13 cellular contexts compared by ENCODE assay signal in genomic region chrX:31320740-31321139, GRCh38.
DNase-seq lines count a peak whose midpoint lies in the region; ATAC-seq, FAIRE-seq and TF ChIP-seq lines count a peak whose summit lies in the region.
"Had no signal": no experiment of that assay in that cellular context is flagged by ENCODE, and none has a peak within 500 bp of the region (broad histone marks: within the 10 kb centered on the region; RNA-seq: fewer than 3 reads in every experiment).

No MANE protein-coding gene starts in this region.

- no peak overlapping the region for H3K18ac ChIP-seq in H9 (ENCODE audit: insufficient read length, low read depth, low read length)

- no peaks in the 10 kb centered on the region for H4K20me1 ChIP-seq in OCI-LY3 (ENCODE audit: insufficient read depth, low read length)
- H4K20me1 ChIP-seq in H9 (ENCODE audit: control insufficient read depth, insufficient read depth, insufficient read length): no peaks in the 10 kb centered on the region

- H2AK5ac ChIP-seq in H9 (ENCODE audit: insufficient read length, low read length): no peak overlapping the region

- H2BK20ac ChIP-seq in H9 (ENCODE audit: low read depth, low read length, poor library complexity, severe bottlenecking): no peak overlapping the region

- TF ChIP-seq CTCF in OCI-LY3 (IDR thresholded peaks at IDR 0.05; ENCODE audit: low read depth, low read length) (no peak), H9 (conservative IDR thresholded peaks at IDR 0.05) (no peak)

- no peaks in the 10 kb centered on the region for H3K23me2 ChIP-seq in H9 (ENCODE audit: insufficient read length, low read depth, low read length, poor library complexity, severe bottlenecking)

- H3K27me3 Mint-ChIP-seq in H9 (ENCODE audit: low read depth): no peaks in the 10 kb centered on the region
- H3K27me3 Mint-ChIP-seq: CD4-positive, CD25-positive, alpha-beta regulatory T cell had no signal

- no peaks in the 10 kb centered on the region for H3K36me3 ChIP-seq in OCI-LY3 (replicated peaks; ENCODE audit: low read depth, low read length)
- H3K36me3 ChIP-seq: HAP-1 had no signal

- H3K9me3 ChIP-seq in OCI-LY3 (ENCODE audit: insufficient read depth, low read length): no peaks in the 10 kb centered on the region
- no peaks in the 10 kb centered on the region for H3K9me3 ChIP-seq in H9 (ENCODE audit: control insufficient read depth, low read depth, low read length)
- H3K9me3 ChIP-seq: HAP-1 had no signal

- no peak overlapping the region for H4K5ac ChIP-seq in H9 (ENCODE audit: insufficient read length, low read depth, low read length)

- no peak overlapping the region for H2AFZ ChIP-seq in OCI-LY3 (ENCODE audit: low read depth, low read length)
- H2AFZ ChIP-seq in H9 (ENCODE audit: low read length): no peak overlapping the region

- peaks cover 22% of the 10 kb centered on the region for H3K79me2 ChIP-seq in OCI-LY3 (ENCODE audit: low read length)
- no peaks in the 10 kb centered on the region for H3K79me2 ChIP-seq in H9 (ENCODE audit: insufficient read depth, low read length)

- no CpG with 5 or more reads among the region's 1 CpG for WGBS in H9 (ENCODE audit: extremely low coverage, insufficient read length, low lambda C conversion rate)

- H3K27ac ChIP-seq in OCI-LY3 (ENCODE audit: low read length) (peak overlapping the region; percentile 94), H9 (ENCODE audit: insufficient read length, low read depth, low read length) (no peak overlapping the region)
- H3K27ac ChIP-seq: 22Rv1 had no signal

- peaks cover 87% of the 10 kb centered on the region for H3K4me1 ChIP-seq in OCI-LY3 (ENCODE audit: low read length)
- H3K4me1 ChIP-seq in H9 (ENCODE audit: insufficient read depth, low read length): no peaks in the 10 kb centered on the region; the same call in 1 of the 2 replicates

- H3K27me3 ChIP-seq in OCI-LY3 (ENCODE audit: low read depth, low read length): no peaks in the 10 kb centered on the region
- no peaks in the 10 kb centered on the region for H3K27me3 ChIP-seq in H9 (ENCODE audit: insufficient read depth, low read length)

- H3K4me2 ChIP-seq in OCI-LY3 (ENCODE audit: low read length) (peak overlapping the region; percentile 41), H9 (ENCODE audit: insufficient read depth, insufficient read length, low read length) (no peak overlapping the region)

- peak overlapping the region; percentile 16; the same call in 1 of the 2 replicates for H3K4me3 ChIP-seq in OCI-LY3 (ENCODE audit: low read length)
- H3K4me3 ChIP-seq: HAP-1 had no signal

- ATAC-seq in GM18517 (IDR thresholded peaks at IDR 0.05; ENCODE audit: unreplicated experiment): no peak

- H3T11ph ChIP-seq in H9 (ENCODE audit: low read length): no peak overlapping the region

- no peak overlapping the region for H3K56ac ChIP-seq in H9 (ENCODE audit: insufficient read length, low read depth, low read length)

- H3K14ac ChIP-seq in H9 (ENCODE audit: insufficient read depth, low read length): no peak overlapping the region

- no peak overlapping the region for H4K91ac ChIP-seq in H9 (ENCODE audit: insufficient read length, low read depth, low read length)

- H2BK15ac ChIP-seq in H9 (ENCODE audit: low read depth, low read length): no peak overlapping the region

- H3K36me3 Mint-ChIP-seq in H9 (ENCODE audit: insufficient read depth in 1 of 3, low read depth in 3 of 3): peaks cover 0 to 1% (median 0%) of the 10 kb centered on the region in 3 experiments; a peak in 1 of 7 replicates
- H3K36me3 Mint-ChIP-seq: CD4-positive, CD25-positive, alpha-beta regulatory T cell had no signal

- H3K4ac ChIP-seq in H9 (ENCODE audit: low read depth, low read length): no peak overlapping the region

- no peak overlapping the region for H2BK5ac ChIP-seq in H9 (ENCODE audit: insufficient read length, low read length)

- H2BK120ac ChIP-seq in H9 (ENCODE audit: low read depth, low read length, poor library complexity, severe bottlenecking): no peak overlapping the region

- no peak overlapping the region for H4K8ac ChIP-seq in H9 (replicated peaks; ENCODE audit: insufficient read length, low read depth, low read length)

- peaks cover 45 to 66% of the 10 kb centered on the region in 2 experiments for H3K9me3 Mint-ChIP-seq in H9

- no peak overlapping the region for H3K4me3 Mint-ChIP-seq in H9
- H3K4me3 Mint-ChIP-seq: CD4-positive, CD25-positive, alpha-beta regulatory T cell had no signal

- no peak overlapping the region for H2BK12ac ChIP-seq in H9 (ENCODE audit: insufficient read length, low read depth, low read length)

- FAIRE-seq in G401.6 (lab: Jason Lieb, UNC) (peak; percentile 87), islet of Langerhans (lab: Jason Lieb, UNC) (peak; percentile 60)

- no peak overlapping the region for H3K27ac Mint-ChIP-seq in H9
- H3K27ac Mint-ChIP-seq: CD4-positive, CD25-positive, alpha-beta regulatory T cell had no signal

- DNase-seq in DMS53 (lab: John Stamatoyannopoulos, UW) (peak; percentile 27), DMS53 treated with DMSO at 0.1 percent for 48 hours (lab: John Stamatoyannopoulos, UW; ENCODE audit: unreplicated experiment) (no peak), glomerular visceral epithelial cell (ENCODE audit: extremely low spot score) (no peak), H9 (no peak)
- DNase-seq: CD4-positive, CD25-positive, alpha-beta regulatory T cell; DMS79; GOT3 had no signal

- H3K9ac ChIP-seq in OCI-LY3 (ENCODE audit: low read length): peak overlapping the region; percentile 79
- no peak overlapping the region for H3K9ac ChIP-seq in H9 (ENCODE audit: extremely low read depth, insufficient read length, low read length)

- H3K79me1 ChIP-seq in H9 (ENCODE audit: insufficient read depth, low read depth, low read length, poor library complexity, severe bottlenecking): no peaks in the 10 kb centered on the region

- no peak overlapping the region for H3K23ac ChIP-seq in H9 (ENCODE audit: insufficient read length, low read depth, low read length)

- peaks cover 14 to 16% of the 10 kb centered on the region in 2 experiments for H3K4me1 Mint-ChIP-seq in H9
- H3K4me1 Mint-ChIP-seq: CD4-positive, CD25-positive, alpha-beta regulatory T cell had no signal
